ENCODE assay signal across 25 cellular contexts in genomic region chr4:54197926-54198325, GRCh38. TPM values are rescaled to one million over a fixed set of nuclear protein-coding genes. Genes with fewer than 3 reads are reported as not detected.
DNase-seq lines count a peak whose midpoint lies in the region; ATAC-seq, FAIRE-seq and TF ChIP-seq lines count a peak whose summit lies in the region.
"Had no signal": no experiment of that assay in that cellular context is flagged by ENCODE, and none has a peak within 500 bp of the region (broad histone marks: within the 10 kb centered on the region; RNA-seq: fewer than 3 reads in every experiment).

No MANE protein-coding gene starts in this region.

- H2AFZ ChIP-seq in mesenchymal stem cell (ENCODE audit: low read depth, low read length) (no peak overlapping the region), trophoblast cell (ENCODE audit: insufficient read depth, low read length, poor library complexity) (no peak overlapping the region)

- H2BK12ac ChIP-seq in mesenchymal stem cell (ENCODE audit: low read length in 2 of 2) (no peak overlapping the region), trophoblast cell (ENCODE audit: low read length) (no peak overlapping the region)

- no peak overlapping the region for H4K12ac ChIP-seq in trophoblast cell (ENCODE audit: low read depth, low read length)

- H3K79me1 ChIP-seq in mesenchymal stem cell (replicated peaks; ENCODE audit: low read length, poor library complexity, severe bottlenecking) (no peaks in the 10 kb centered on the region), trophoblast cell (ENCODE audit: low read length) (peaks cover 21% of the 10 kb centered on the region)

- H2BK15ac ChIP-seq in mesenchymal stem cell (ENCODE audit: low read depth, poor library complexity, severe bottlenecking): no peak overlapping the region

- H3K4me3 ChIP-seq in mesenchymal stem cell (ENCODE audit: insufficient read depth in 1 of 2, low read depth in 1 of 2, low read length in 2 of 2) (peak overlapping the region in 1 of 2 experiments; percentile 68), trophoblast cell (ENCODE audit: low read depth, low read length) (no peak overlapping the region)

- H3K23ac ChIP-seq in mesenchymal stem cell (ENCODE audit: low read length in 2 of 2) (no peak overlapping the region), trophoblast cell (ENCODE audit: low read length) (no peak overlapping the region)

- H3K18ac ChIP-seq in mesenchymal stem cell (ENCODE audit: low read depth in 1 of 2, low read length in 2 of 2): peak overlapping the region in 1 of 2 experiments; percentile 37
- H3K18ac ChIP-seq in trophoblast cell (ENCODE audit: low read length): no peak overlapping the region

- no peak overlapping the region for H3K4ac ChIP-seq in mesenchymal stem cell (ENCODE audit: low read depth in 1 of 2, low read length in 2 of 2)
- H3K4ac ChIP-seq in trophoblast cell (ENCODE audit: low read depth, low read length): no peak overlapping the region

- no peak overlapping the region for H2BK5ac ChIP-seq in mesenchymal stem cell (ENCODE audit: low read depth, low read length, poor library complexity, severe bottlenecking)
- H2BK5ac ChIP-seq in trophoblast cell (ENCODE audit: low read depth, low read length, poor library complexity): peak overlapping the region; percentile 97

- H3K14ac ChIP-seq in mesenchymal stem cell (ENCODE audit: low read length in 2 of 2) (no peak overlapping the region), trophoblast cell (ENCODE audit: low read length) (no peak overlapping the region)

- H3K4me2 ChIP-seq in mesenchymal stem cell (ENCODE audit: low read length, poor library complexity, severe bottlenecking) (no peak overlapping the region), trophoblast cell (ENCODE audit: low read length) (peak overlapping the region; percentile 35)
- H3K4me2 ChIP-seq: KMS-11 had no signal

- H4K8ac ChIP-seq in mesenchymal stem cell (ENCODE audit: low read length) (no peak overlapping the region), trophoblast cell (ENCODE audit: low read depth, low read length) (no peak overlapping the region)

- no peak overlapping the region for H2BK120ac ChIP-seq in mesenchymal stem cell (ENCODE audit: low read depth, low read length)
- peak overlapping the region; percentile 95 for H2BK120ac ChIP-seq in trophoblast cell (ENCODE audit: insufficient read depth, low read length, poor library complexity)

- WGBS in mesenchymal stem cell: 100% methylated on average over 2 of the region's 2 CpGs
- WGBS in trophoblast cell (ENCODE audit: extremely low coverage, insufficient coverage, insufficient read length): no CpG with 5 or more reads among the region's 2 CpGs

- no peak for FAIRE-seq in HTR-8/SVneo (lab: Jason Lieb, UNC)

- H3K9me3 ChIP-seq in mesenchymal stem cell (ENCODE audit: control insufficient read depth, low read length): no peaks in the 10 kb centered on the region
- peaks cover under 1% of the 10 kb centered on the region for H3K9me3 ChIP-seq in trophoblast cell (ENCODE audit: insufficient read depth, low read depth, low read length)

- H3K9ac ChIP-seq in mesenchymal stem cell (ENCODE audit: low read length) (peak overlapping the region; percentile 72), trophoblast cell (ENCODE audit: low read length) (no peak overlapping the region)
- H3K9ac ChIP-seq: KMS-11 had no signal

- H3K27ac ChIP-seq in mesenchymal stem cell (ENCODE audit: low read length, poor library complexity, severe bottlenecking) (no peak overlapping the region), trophoblast cell (ENCODE audit: low read depth, low read length) (peak overlapping the region; percentile 99)
- H3K27ac ChIP-seq: brain microvascular endothelial cell, epithelial cell of prostate, KMS-11, RWPE1, WERI-Rb-1 had no signal

- DNase-seq in mesenchymal stem cell: no peak
- peak in 1 of 2 donors; percentile 17 for DNase-seq in trophoblast cell
- DNase-seq in HTR-8/SVneo (ENCODE audit: insufficient read length, low spot score): no peak
- no peak for DNase-seq in mesenteric fat pad (ENCODE audit: low spot score)
- no peak for DNase-seq in A172 (ENCODE audit: low spot score)
- no peak for DNase-seq in stimulated activated CD4-positive, alpha-beta T cell treated with anti-CD3 and anti-CD28 coated beads, Interleukin-2, amount 100 ng/mL, for 48 hours
- DNase-seq: activated CD4-positive, alpha-beta T cell treated with anti-CD3 and anti-CD28 coated beads for 48 hours; activated naive CD4-positive, alpha-beta T cell; activated T-cell treated with anti-CD3 and anti-CD28 coated beads, Interleukin-2, amount 50 U/mL, for 1 hour; Calu3; DMS79 treated with DMSO at 0.1 percent for 48 hours; glutamatergic neuron; MM.1S; NCI-H1417; NCI-H2081; occipital lobe; stimulated activated CD4-positive, alpha-beta T cell treated with anti-CD3 and anti-CD28 coated beads, Interleukin-4, amount 100 ng/mL, for 1 hour; T-helper 9 cell; WERI-Rb-1 had no signal

- ATAC-seq in SK-N-SH treated with all-trans-retinoic acid at 6 μM for 48 hours: peak; percentile 6; the same call in 1 of the 3 replicates

- H3K36me3 ChIP-seq in mesenchymal stem cell (ENCODE audit: control insufficient read depth in 1 of 2, insufficient read depth in 2 of 2, low read depth in 1 of 2, low read length in 2 of 2): no peaks in the 10 kb centered on the region
- H3K36me3 ChIP-seq in trophoblast cell (ENCODE audit: control insufficient read depth in 1 of 2, insufficient read depth in 2 of 2, low read length in 2 of 2): no peaks in the 10 kb centered on the region
- H3K36me3 ChIP-seq: brain microvascular endothelial cell, WERI-Rb-1 had no signal

- H3K79me2 ChIP-seq in trophoblast cell (ENCODE audit: control insufficient read depth, insufficient read depth, low read length, poor library complexity): peaks cover 2% of the 10 kb centered on the region

- H3K27me3 ChIP-seq in mesenchymal stem cell (ENCODE audit: control insufficient read depth in 1 of 2, insufficient read depth in 1 of 2, low read length in 2 of 2) (no peaks in the 10 kb centered on the region), trophoblast cell (ENCODE audit: insufficient read depth, low read length) (no peaks in the 10 kb centered on the region)
- H3K27me3 ChIP-seq: brain microvascular endothelial cell had no signal

- no peak overlapping the region for H4K91ac ChIP-seq in mesenchymal stem cell (ENCODE audit: low read length)
- H4K91ac ChIP-seq in trophoblast cell (ENCODE audit: low read depth, low read length): no peak overlapping the region

- H3K4me1 ChIP-seq in mesenchymal stem cell (ENCODE audit: control insufficient read depth, insufficient read depth, low read depth, low read length) (no peaks in the 10 kb centered on the region), trophoblast cell (ENCODE audit: control insufficient read depth in 1 of 2, insufficient read depth in 2 of 2, low read length in 2 of 2) (peaks cover 4 to 6% of the 10 kb centered on the region in 2 experiments)

- H2AK5ac ChIP-seq in mesenchymal stem cell (ENCODE audit: low read length, severe bottlenecking) (no peak overlapping the region), trophoblast cell (ENCODE audit: low read length) (no peak overlapping the region)

TF ChIP-seq in SK-N-SH treated with all-trans-retinoic acid at 6 μM for 48 hours, 23 proteins besides CTCF, POLR2A, EP300 and RAD21:
- TF ChIP-seq ISL1 (CRISPR knock-in tag; IDR thresholded peaks at IDR 0.05) (no peak), SNAI2 (CRISPR knock-in tag; IDR thresholded peaks at IDR 0.05) (no peak), ESRRG (CRISPR knock-in tag; IDR thresholded peaks at IDR 0.05) (no peak), ZFP30 (CRISPR knock-in tag; IDR thresholded peaks at IDR 0.05) (no peak), TSHZ2 (CRISPR knock-in tag; IDR thresholded peaks at IDR 0.05) (no peak)

RNA-seq across cellular contexts. Expression of gene PDGFRA, which starts 31.2 kb away (rescaled TPM):
- polyA plus RNA-seq in mesenchymal stem cell (2013, experiment 1 of 2): 343 TPM
- polyA plus RNA-seq in mesenchymal stem cell (2013, experiment 2 of 2): 347 TPM
- 16.1 and 18.0 TPM in 2 replicates for polyA plus RNA-seq in trophoblast cell (2013)
- 181 TPM for total RNA-seq in mesenteric fat pad
- 0.05 and 0.10 TPM in 2 replicates for total RNA-seq in A172 (2014; rRNA removed; shearing (Covaris generic))
- total RNA-seq: activated CD8-positive, alpha-beta memory T cell treated with anti-CD3 and anti-CD28 coated beads for 36 hours; Calu3 had no signal

Comparison
In these comparisons a context has a peak if more than half of its experiments do, and no peak if none do; other contexts are left out.
1. RNA of gene PDGFRA, which starts 31.2 kb away (total RNA-seq): 181 TPM in mesenteric fat pad (single experiment); 0.05 to 0.10 TPM in A172; every median in the first group is over 100 times any median in the second.